Comparison of ENCODE assay signal across 8 cellular contexts in the genomic region with DNA sequence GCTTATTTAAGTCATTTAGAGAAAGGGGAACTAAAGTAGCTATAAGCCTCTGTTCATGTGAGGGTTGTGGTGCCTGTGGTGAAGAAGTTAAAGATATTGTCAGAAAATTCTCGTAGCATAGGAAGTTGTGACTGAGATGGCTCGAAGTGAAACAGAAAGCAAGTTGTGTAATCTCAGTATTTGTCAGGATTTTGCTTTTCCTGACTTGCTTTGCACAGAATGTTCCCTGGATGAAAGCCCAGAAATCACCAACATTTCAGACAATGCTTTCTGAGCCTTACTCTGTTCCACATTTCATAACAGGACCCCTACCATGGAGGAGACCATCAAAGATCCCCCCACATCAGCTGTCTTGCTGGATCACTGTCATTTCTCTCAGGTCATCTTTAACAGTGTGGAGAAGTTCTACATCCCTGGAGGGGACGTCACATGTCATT. TPM values are rescaled to one million over a fixed set of nuclear protein-coding genes. Genes with fewer than 3 reads are reported as not detected.
DNase-seq lines count a peak whose midpoint lies in the region; ATAC-seq and TF ChIP-seq lines count a peak whose summit lies in the region.

No MANE protein-coding gene starts in this region.

- no peaks in the 10 kb centered on the region for H3K9me2 ChIP-seq in PC-3 (replicated peaks; ENCODE audit: low read length)

- H3K9ac ChIP-seq in PC-3 (ENCODE audit: low read length), result no peak overlapping the region

- no peaks in the 10 kb centered on the region for H3F3A ChIP-seq in PC-3 (ENCODE audit: low read length, unreplicated experiment)

- H3K27me3 Mint-ChIP-seq in T-helper 1 cell treated with Interleukin-12 subunit alpha and Interleukin-12 subunit beta and Interleukin-4 antibody, amounts not matched to agents 30 μg/mL and 1 μg/mL, for 36 hours (ENCODE audit: low read depth), result peaks cover 5% of the 10 kb centered on the region

- no peaks in the 10 kb centered on the region for H3K9me3 ChIP-seq in PC-3 (ENCODE audit: low read length)

- H3K36me3 ChIP-seq in PC-3 (ENCODE audit: low read depth, low read length), result peaks cover 17% of the 10 kb centered on the region

- in situ Hi-C loops in ACHN (cut with HindIII; ENCODE audit: low pct_ligation_motif_present, low pct_unique_long_range_greater_than_20kb, low sequenced_read_pairs), result no loop called here

- peak overlapping the region; percentile 84 for H3K27ac Mint-ChIP-seq in T-helper 1 cell treated with Interleukin-12 subunit alpha and Interleukin-12 subunit beta and Interleukin-4 antibody, amounts not matched to agents 30 μg/mL and 1 μg/mL, for 36 hours

- H3K4me2 ChIP-seq in PC-3 (ENCODE audit: low read length), result no peak overlapping the region

- TF ChIP-seq CTCF in omental fat pad (IDR thresholded peaks at IDR 0.05), result no peak
- no peak for TF ChIP-seq CTCF in PC-3 (conservative IDR thresholded peaks at IDR 0.05; ENCODE audit: low read depth, low read length)

- H3K4me1 ChIP-seq in PC-3 (ENCODE audit: insufficient read depth, low read length), result no peaks in the 10 kb centered on the region

- peaks cover 32% of the 10 kb centered on the region for H3K79me2 ChIP-seq in PC-3 (ENCODE audit: low read length)

- peaks cover 29% of the 10 kb centered on the region for H3K36me3 Mint-ChIP-seq in T-helper 1 cell treated with Interleukin-12 subunit alpha and Interleukin-12 subunit beta and Interleukin-4 antibody, amounts not matched to agents 30 μg/mL and 1 μg/mL, for 36 hours (ENCODE audit: low read depth)

- POLR2A ChIA-PET in PC-3 (lab: Charles Lee; ENCODE audit: unreplicated experiment), result interaction anchor here (0.6 kb wide), 1 partner anchor 47 kb away, joined by 3 read pairs; no protein-coding TSS in a partner anchor

- intact Hi-C loops in PC-3 (cut with micrococcal nuclease), result no loop called here

- H3K9me3 Mint-ChIP-seq in T-helper 1 cell treated with Interleukin-12 subunit alpha and Interleukin-12 subunit beta and Interleukin-4 antibody, amounts not matched to agents 30 μg/mL and 1 μg/mL, for 36 hours, result no peaks in the 10 kb centered on the region

- H3K4me3 Mint-ChIP-seq in T-helper 1 cell treated with Interleukin-12 subunit alpha and Interleukin-12 subunit beta and Interleukin-4 antibody, amounts not matched to agents 30 μg/mL and 1 μg/mL, for 36 hours, result peak overlapping the region; percentile 72

- H3K4me1 Mint-ChIP-seq in T-helper 1 cell treated with Interleukin-12 subunit alpha and Interleukin-12 subunit beta and Interleukin-4 antibody, amounts not matched to agents 30 μg/mL and 1 μg/mL, for 36 hours (ENCODE audit: low read depth), result peaks cover 41% of the 10 kb centered on the region

- no peak overlapping the region for H3K27ac ChIP-seq in PC-3 (ENCODE audit: low read length)

- no peaks in the 10 kb centered on the region for H3K27me3 ChIP-seq in PC-3 (ENCODE audit: low read length)

- H3K4me3 ChIP-seq in PC-3 (ENCODE audit: low read length), result no peak overlapping the region

- ATAC-seq in GM18867 (IDR thresholded peaks at IDR 0.05; ENCODE audit: unreplicated experiment) (peak; percentile 79), HG03097 (IDR thresholded peaks at IDR 0.05; ENCODE audit: low FRiP score, unreplicated experiment) (peak; percentile 65), esophagus mucosa (peak; percentile 57), omental fat pad (ENCODE audit: low FRiP score) (peak; percentile 81), PC-3 (no peak)

- no TSS peak for BruUV-seq in PC-3 (replicated peaks; lab: Mats Ljungman, UMichigan)

- H4K20me1 ChIP-seq in PC-3 (ENCODE audit: low read length), result no peaks in the 10 kb centered on the region

- no peak overlapping the region for H2AFZ ChIP-seq in PC-3 (ENCODE audit: low read length)

- DNase-seq in ACHN (peak; percentile 30), omental fat pad (ENCODE audit: low spot score) (no peak), PC-3 (no peak), SK-N-DZ (ENCODE audit: low spot score) (no peak)

- CTCF ChIA-PET in PC-3 (lab: Charles Lee), result no interaction called here

RNA-seq across cellular contexts. Expression of gene CALCOCO2, which starts 10.6 kb away (rescaled TPM):
- total RNA-seq in esophagus mucosa (100 TPM), omental fat pad (100 to 1,000 TPM; 107 to 356 (median 135) TPM), PC-3 (2014; rRNA removed) (47.2 and 49.4 TPM in 2 replicates)
- polyA plus RNA-seq in SK-N-DZ (2014; cell fraction: cytosol; rRNA removed), result 24.5 and 35.7 TPM in 2 replicates
- polyA plus RNA-seq in SK-N-DZ (2014; cell fraction: nucleus; rRNA removed), result 30.8 and 35.2 TPM in 2 replicates

RNA-seq across cellular contexts. Expression of gene TTLL6, which starts 24.4 kb away (rescaled TPM):
- 0.12 TPM for total RNA-seq in esophagus mucosa
- total RNA-seq in omental fat pad, result 1 to 10 TPM in 1 of 4 donors, not detected in 3; 1.9 TPM
- 0.29 and 0.40 TPM in 2 replicates for total RNA-seq in PC-3 (2014; rRNA removed)
- polyA plus RNA-seq in SK-N-DZ (2014; cell fraction: cytosol; rRNA removed), result 0.03 and 0.14 TPM in 2 replicates
- 0.50 and 1.2 TPM in 2 replicates for polyA plus RNA-seq in SK-N-DZ (2014; cell fraction: nucleus; rRNA removed)

RNA-seq across cellular contexts. Expression of gene ATP5MC1, which starts 51.2 kb away (rescaled TPM):
- total RNA-seq in esophagus mucosa, result 115 TPM
- 100 to 1,000 TPM in 1 of 4 donors, 10 to 100 TPM in 3; 47.9 to 106 (median 83.0) TPM for total RNA-seq in omental fat pad
- 192 and 265 TPM in 2 replicates for total RNA-seq in PC-3 (2014; rRNA removed)
- polyA plus RNA-seq in SK-N-DZ (2014; cell fraction: cytosol; rRNA removed), result 230 and 323 TPM in 2 replicates
- polyA plus RNA-seq in SK-N-DZ (2014; cell fraction: nucleus; rRNA removed), result 199 and 251 TPM in 2 replicates
